19 cellular contexts compared by ENCODE assay signal in the genomic region with DNA sequence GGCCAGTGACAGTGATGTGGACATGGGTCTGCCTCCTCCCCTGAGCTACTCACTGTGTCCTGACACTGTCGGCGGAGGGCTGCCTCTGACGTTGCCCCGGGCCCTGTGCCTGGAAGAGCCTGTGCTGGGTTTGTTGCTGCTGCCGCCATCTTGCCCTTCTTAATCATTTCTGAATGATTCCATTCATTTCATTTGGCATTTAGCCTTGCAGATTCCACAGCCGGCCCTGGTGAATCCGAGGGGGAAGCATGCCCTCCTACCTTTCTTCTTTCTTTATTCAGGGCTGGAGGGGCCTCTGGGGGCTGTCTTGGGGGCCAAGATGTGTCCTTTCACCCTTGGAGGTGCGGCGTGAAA.
DNase-seq lines count a peak whose midpoint lies in the region; ATAC-seq lines count a peak whose summit lies in the region.
"Had no signal": no experiment of that assay in that cellular context is flagged by ENCODE, and none has a peak within 500 bp of the region (broad histone marks: within the 10 kb centered on the region; RNA-seq: fewer than 3 reads in every experiment).

No MANE protein-coding gene starts in this region.

- H3K27ac ChIP-seq in CD4-positive, alpha-beta memory T cell (ENCODE audit: low read depth, low read length) = no peak overlapping the region

- H3K36me3 Mint-ChIP-seq in CD4-positive, alpha-beta memory T cell = no peaks in the 10 kb centered on the region
- H3K36me3 Mint-ChIP-seq: IgD-negative memory B cell had no signal

- ATAC-seq in left ventricle myocardium superior = peak; percentile 23
- ATAC-seq in left cardiac atrium = no peak
- ATAC-seq: Panc1 had no signal

- no peak overlapping the region for H3K4me3 ChIP-seq in CD4-positive, alpha-beta memory T cell (ENCODE audit: low read length in 2 of 2)

- H3K4me3 Mint-ChIP-seq in CD4-positive, alpha-beta memory T cell = no peak overlapping the region
- H3K4me3 Mint-ChIP-seq: CD4-positive, alpha-beta T cell; H9; IgD-negative memory B cell had no signal

- peaks cover 0 to 2% (median under 1%) of the 10 kb centered on the region in 4 donors for H3K4me1 Mint-ChIP-seq in CD4-positive, alpha-beta memory T cell

- H3K9me3 ChIP-seq in CD4-positive, alpha-beta memory T cell (ENCODE audit: control insufficient read depth in 1 of 2, low read length in 2 of 2) = no peaks in the 10 kb centered on the region

- CTCF ChIA-PET in CD4-positive, alpha-beta memory T cell (lab: Charles Lee; ENCODE audit: partially characterized antibody) = no interaction called here

- no peaks in the 10 kb centered on the region for H3K36me3 ChIP-seq in CD4-positive, alpha-beta memory T cell (ENCODE audit: insufficient read depth, low read length)

- POLR2A ChIA-PET in CD4-positive, alpha-beta memory T cell (lab: Charles Lee; ENCODE audit: partially characterized antibody) = no interaction called here

- DNase-seq in left ventricle myocardium superior (no peak), left cardiac atrium (no peak), hippocampal formation (lab: John Stamatoyannopoulos, UW) (peak; percentile 43 to 69), pons (ENCODE audit: low spot score) (peak; percentile 70), iPS-NIHi11 (ENCODE audit: low spot score) (no peak)
- no peak for DNase-seq in CD4-positive, alpha-beta memory T cell
- DNase-seq in activated CD4-positive, alpha-beta T cell treated with anti-CD3 and anti-CD28 coated beads, Interleukin-2, amount 50 U/mL, for 48 hours = no peak
- DNase-seq in activated T-cell treated with anti-CD3 and anti-CD28 coated beads, Interleukin-2, amount 50 U/mL, for 1 hour = no peak
- DNase-seq: Calu3; CD4-positive, alpha-beta T cell; GF-D8; H9; Karpas-422; NCI-H1436 treated with DMSO at 0.1 percent for 48 hours; NCI-H2029; NCI-H2171; NCI-H526 treated with DMSO at 0.1 percent for 48 hours had no signal

- H3K4me1 ChIP-seq in CD4-positive, alpha-beta memory T cell (ENCODE audit: insufficient read depth, low read length) = no peaks in the 10 kb centered on the region

- H3K27ac Mint-ChIP-seq in CD4-positive, alpha-beta memory T cell = no peak overlapping the region
- H3K27ac Mint-ChIP-seq: CD4-positive, alpha-beta T cell; H9; IgD-negative memory B cell had no signal

- no peaks in the 10 kb centered on the region for H3K27me3 ChIP-seq in CD4-positive, alpha-beta memory T cell (ENCODE audit: insufficient read depth, low read length)

- intact Hi-C loops in left ventricle myocardium superior (cut with micrococcal nuclease) (no loop called here), left cardiac atrium (cut with DNase I) (no loop called here)
- intact Hi-C loops in CD4-positive, alpha-beta memory T cell (cut with micrococcal nuclease) = no loop called here

- peaks cover 0 to 4% of the 10 kb centered on the region in 2 donors for H3K27me3 Mint-ChIP-seq in CD4-positive, alpha-beta memory T cell

- peaks cover 2 to 15% (median 6%) of the 10 kb centered on the region in 8 donors for H3K9me3 Mint-ChIP-seq in CD4-positive, alpha-beta memory T cell

Comparison
In these comparisons a context has a peak if more than half of its experiments do, and no peak if none do; other contexts are left out.
1. DNase-seq: peak in hippocampal formation (2 of 2) and pons (single experiment); none in left ventricle myocardium superior (single experiment), left cardiac atrium (single experiment), CD4-positive, alpha-beta memory T cell (0 of 5), activated CD4-positive, alpha-beta T cell treated with anti-CD3 and anti-CD28 coated beads, Interleukin-2, amount 50 U/mL, for 48 hours (0 of 2), activated T-cell treated with anti-CD3 and anti-CD28 coated beads, Interleukin-2, amount 50 U/mL, for 1 hour (single experiment) and iPS-NIHi11 (single experiment).